In the genomic region with DNA sequence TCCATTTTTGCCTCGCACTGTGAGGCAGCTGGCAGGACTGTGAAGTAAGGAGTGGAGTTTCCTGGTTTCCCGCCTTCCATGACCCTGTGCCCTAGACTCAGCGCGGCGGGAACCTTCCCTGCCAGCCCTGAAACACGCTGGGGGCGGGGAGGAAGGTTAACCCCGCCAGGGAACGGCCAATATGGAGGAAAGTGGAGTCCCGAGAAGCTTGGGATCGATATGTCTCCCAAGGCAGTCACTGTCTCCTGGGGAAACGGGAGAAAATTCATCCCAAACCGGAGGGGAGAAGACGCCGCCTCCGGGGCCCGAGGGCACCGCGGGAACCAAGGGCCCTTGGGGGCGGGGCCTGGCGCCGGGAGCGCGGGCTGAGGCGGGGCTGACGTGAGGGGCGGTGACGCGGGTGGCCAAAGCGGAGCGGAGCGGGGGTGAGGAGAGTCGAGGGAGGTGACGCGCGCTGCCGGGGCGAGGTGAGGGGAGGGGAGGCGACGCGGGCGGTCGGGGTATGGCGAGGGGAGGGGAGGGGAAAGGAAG, we compare ENCODE assay signal across 1 cellular context.
TF ChIP-seq lines count a peak whose summit lies in the region.

A gene with protein sequence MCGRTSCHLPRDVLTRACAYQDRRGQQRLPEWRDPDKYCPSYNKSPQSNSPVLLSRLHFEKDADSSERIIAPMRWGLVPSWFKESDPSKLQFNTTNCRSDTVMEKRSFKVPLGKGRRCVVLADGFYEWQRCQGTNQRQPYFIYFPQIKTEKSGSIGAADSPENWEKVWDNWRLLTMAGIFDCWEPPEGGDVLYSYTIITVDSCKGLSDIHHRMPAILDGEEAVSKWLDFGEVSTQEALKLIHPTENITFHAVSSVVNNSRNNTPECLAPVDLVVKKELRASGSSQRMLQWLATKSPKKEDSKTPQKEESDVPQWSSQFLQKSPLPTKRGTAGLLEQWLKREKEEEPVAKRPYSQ (plus strand): TSS at position 432 of the 531 bp plus-strand sequence. CDS start 863 bp downstream, outside the sequence.

TF ChIP-seq in HepG2, 621 proteins besides CTCF, POLR2A, EP300 and RAD21 (continued from another document and continues in another):
- TF ChIP-seq, protein P1, sequence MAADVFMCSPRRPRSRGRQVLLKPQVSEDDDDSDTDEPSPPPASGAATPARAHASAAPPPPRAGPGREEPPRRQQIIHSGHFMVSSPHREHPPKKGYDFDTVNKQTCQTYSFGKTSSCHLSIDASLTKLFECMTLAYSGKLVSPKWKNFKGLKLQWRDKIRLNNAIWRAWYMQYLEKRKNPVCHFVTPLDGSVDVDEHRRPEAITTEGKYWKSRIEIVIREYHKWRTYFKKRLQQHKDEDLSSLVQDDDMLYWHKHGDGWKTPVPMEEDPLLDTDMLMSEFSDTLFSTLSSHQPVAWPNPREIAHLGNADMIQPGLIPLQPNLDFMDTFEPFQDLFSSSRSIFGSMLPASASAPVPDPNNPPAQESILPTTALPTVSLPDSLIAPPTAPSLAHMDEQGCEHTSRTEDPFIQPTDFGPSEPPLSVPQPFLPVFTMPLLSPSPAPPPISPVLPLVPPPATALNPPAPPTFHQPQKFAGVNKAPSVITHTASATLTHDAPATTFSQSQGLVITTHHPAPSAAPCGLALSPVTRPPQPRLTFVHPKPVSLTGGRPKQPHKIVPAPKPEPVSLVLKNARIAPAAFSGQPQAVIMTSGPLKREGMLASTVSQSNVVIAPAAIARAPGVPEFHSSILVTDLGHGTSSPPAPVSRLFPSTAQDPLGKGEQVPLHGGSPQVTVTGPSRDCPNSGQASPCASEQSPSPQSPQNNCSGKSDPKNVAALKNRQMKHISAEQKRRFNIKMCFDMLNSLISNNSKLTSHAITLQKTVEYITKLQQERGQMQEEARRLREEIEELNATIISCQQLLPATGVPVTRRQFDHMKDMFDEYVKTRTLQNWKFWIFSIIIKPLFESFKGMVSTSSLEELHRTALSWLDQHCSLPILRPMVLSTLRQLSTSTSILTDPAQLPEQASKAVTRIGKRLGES (CRISPR knock-in tag; IDR thresholded peaks at IDR 0.05; ENCODE audit: borderline replicate concordance): no peak
- no peak for TF ChIP-seq ELF4 (CRISPR knock-in tag; IDR thresholded peaks at IDR 0.05; ENCODE audit: borderline replicate concordance)
- TF ChIP-seq REL (CRISPR knock-in tag; conservative IDR thresholded peaks at IDR 0.05): no peak
- TF ChIP-seq, protein P2, sequence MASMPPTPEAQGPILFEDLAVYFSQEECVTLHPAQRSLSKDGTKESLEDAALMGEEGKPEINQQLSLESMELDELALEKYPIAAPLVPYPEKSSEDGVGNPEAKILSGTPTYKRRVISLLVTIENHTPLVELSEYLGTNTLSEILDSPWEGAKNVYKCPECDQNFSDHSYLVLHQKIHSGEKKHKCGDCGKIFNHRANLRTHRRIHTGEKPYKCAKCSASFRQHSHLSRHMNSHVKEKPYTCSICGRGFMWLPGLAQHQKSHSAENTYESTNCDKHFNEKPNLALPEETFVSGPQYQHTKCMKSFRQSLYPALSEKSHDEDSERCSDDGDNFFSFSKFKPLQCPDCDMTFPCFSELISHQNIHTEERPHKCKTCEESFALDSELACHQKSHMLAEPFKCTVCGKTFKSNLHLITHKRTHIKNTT (CRISPR knock-in tag; IDR thresholded peaks at IDR 0.05): no peak
- 0 out of 2 replicates have a peak, but pooled peaks have one; percentile 31 for TF ChIP-seq ZNF607 (CRISPR knock-in tag; IDR thresholded peaks at IDR 0.05; ENCODE audit: borderline replicate concordance)
- TF ChIP-seq ZFP62 (CRISPR knock-in tag; IDR thresholded peaks at IDR 0.05): no peak
- TF ChIP-seq PITX1 (CRISPR knock-in tag; IDR thresholded peaks at IDR 0.05): 0 out of 2 replicates have a peak, but pooled peaks have one; percentile 37
- TF ChIP-seq, protein P3, sequence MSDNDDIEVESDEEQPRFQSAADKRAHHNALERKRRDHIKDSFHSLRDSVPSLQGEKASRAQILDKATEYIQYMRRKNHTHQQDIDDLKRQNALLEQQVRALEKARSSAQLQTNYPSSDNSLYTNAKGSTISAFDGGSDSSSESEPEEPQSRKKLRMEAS (IDR thresholded peaks at IDR 0.05): peak; percentile 70
- TF ChIP-seq ASH2L (IDR thresholded peaks at IDR 0.05; ENCODE audit: insufficient read length, low read depth, low read length): no peak
- peak; percentile 88 for TF ChIP-seq POLR2AphosphoS2 (IDR thresholded peaks at IDR 0.05; ENCODE audit: low read depth, low read length)
- peak; percentile 50 for TF ChIP-seq HNRNPH1 (optimal IDR thresholded peaks at IDR 0.05; ENCODE audit: low read depth, low read length)
- TF ChIP-seq SP5 (CRISPR knock-in tag; IDR thresholded peaks at IDR 0.05; ENCODE audit: borderline replicate concordance, low read depth): peak; percentile 59
- peak; percentile 74 for TF ChIP-seq ZNF501 (CRISPR knock-in tag; IDR thresholded peaks at IDR 0.05)
- no peak for TF ChIP-seq ZBTB3 (CRISPR knock-in tag; IDR thresholded peaks at IDR 0.05; ENCODE audit: borderline replicate concordance, low read depth)
- TF ChIP-seq, protein P4, sequence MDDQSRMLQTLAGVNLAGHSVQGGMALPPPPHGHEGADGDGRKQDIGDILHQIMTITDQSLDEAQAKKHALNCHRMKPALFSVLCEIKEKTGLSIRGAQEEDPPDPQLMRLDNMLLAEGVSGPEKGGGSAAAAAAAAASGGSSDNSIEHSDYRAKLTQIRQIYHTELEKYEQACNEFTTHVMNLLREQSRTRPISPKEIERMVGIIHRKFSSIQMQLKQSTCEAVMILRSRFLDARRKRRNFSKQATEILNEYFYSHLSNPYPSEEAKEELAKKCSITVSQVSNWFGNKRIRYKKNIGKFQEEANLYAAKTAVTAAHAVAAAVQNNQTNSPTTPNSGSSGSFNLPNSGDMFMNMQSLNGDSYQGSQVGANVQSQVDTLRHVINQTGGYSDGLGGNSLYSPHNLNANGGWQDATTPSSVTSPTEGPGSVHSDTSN (CRISPR knock-in tag; IDR thresholded peaks at IDR 0.05; ENCODE audit: borderline replicate concordance): no peak
- no peak for TF ChIP-seq ZFP1 (CRISPR knock-in tag; IDR thresholded peaks at IDR 0.05)
- TF ChIP-seq ZNF879 (CRISPR knock-in tag; IDR thresholded peaks at IDR 0.05): no peak
- no peak for TF ChIP-seq LCORL (IDR thresholded peaks at IDR 0.05)
- TF ChIP-seq LCORL (CRISPR knock-in tag; IDR thresholded peaks at IDR 0.05): 0 out of 2 replicates have a peak, but pooled peaks have one; percentile 30
- no peak for TF ChIP-seq GPN1 (CRISPR knock-in tag; IDR thresholded peaks at IDR 0.05; ENCODE audit: borderline replicate concordance)
- TF ChIP-seq ZNF550 (CRISPR knock-in tag; IDR thresholded peaks at IDR 0.05; ENCODE audit: borderline replicate concordance): 0 out of 2 replicates have a peak, but pooled peaks have one; percentile 50
- TF ChIP-seq, protein P5, sequence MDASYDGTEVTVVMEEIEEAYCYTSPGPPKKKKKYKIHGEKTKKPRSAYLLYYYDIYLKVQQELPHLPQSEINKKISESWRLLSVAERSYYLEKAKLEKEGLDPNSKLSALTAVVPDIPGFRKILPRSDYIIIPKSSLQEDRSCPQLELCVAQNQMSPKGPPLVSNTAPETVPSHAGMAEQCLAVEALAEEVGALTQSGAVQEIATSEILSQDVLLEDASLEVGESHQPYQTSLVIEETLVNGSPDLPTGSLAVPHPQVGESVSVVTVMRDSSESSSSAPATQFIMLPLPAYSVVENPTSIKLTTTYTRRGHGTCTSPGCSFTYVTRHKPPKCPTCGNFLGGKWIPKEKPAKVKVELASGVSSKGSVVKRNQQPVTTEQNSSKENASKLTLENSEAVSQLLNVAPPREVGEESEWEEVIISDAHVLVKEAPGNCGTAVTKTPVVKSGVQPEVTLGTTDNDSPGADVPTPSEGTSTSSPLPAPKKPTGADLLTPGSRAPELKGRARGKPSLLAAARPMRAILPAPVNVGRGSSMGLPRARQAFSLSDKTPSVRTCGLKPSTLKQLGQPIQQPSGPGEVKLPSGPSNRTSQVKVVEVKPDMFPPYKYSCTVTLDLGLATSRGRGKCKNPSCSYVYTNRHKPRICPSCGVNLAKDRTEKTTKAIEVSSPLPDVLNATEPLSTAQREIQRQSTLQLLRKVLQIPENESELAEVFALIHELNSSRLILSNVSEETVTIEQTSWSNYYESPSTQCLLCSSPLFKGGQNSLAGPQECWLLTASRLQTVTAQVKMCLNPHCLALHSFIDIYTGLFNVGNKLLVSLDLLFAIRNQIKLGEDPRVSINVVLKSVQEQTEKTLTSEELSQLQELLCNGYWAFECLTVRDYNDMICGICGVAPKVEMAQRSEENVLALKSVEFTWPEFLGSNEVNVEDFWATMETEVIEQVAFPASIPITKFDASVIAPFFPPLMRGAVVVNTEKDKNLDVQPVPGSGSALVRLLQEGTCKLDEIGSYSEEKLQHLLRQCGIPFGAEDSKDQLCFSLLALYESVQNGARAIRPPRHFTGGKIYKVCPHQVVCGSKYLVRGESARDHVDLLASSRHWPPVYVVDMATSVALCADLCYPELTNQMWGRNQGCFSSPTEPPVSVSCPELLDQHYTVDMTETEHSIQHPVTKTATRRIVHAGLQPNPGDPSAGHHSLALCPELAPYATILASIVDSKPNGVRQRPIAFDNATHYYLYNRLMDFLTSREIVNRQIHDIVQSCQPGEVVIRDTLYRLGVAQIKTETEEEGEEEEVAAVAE (CRISPR knock-in tag; IDR thresholded peaks at IDR 0.05; ENCODE audit: borderline replicate concordance): no peak; the same call in 1 of the 2 replicates
- 0 out of 2 replicates have a peak, but pooled peaks have one; percentile 42 for TF ChIP-seq HIVEP1 (CRISPR knock-in tag; IDR thresholded peaks at IDR 0.05)
- no peak for TF ChIP-seq ATM (IDR thresholded peaks at IDR 0.05; ENCODE audit: borderline replicate concordance)
- no peak for TF ChIP-seq ZNF138 (CRISPR knock-in tag; IDR thresholded peaks at IDR 0.05; ENCODE audit: low read depth)
- no peak for TF ChIP-seq CHCHD3 (CRISPR knock-in tag; IDR thresholded peaks at IDR 0.05)
- no peak for TF ChIP-seq ZBTB42 (CRISPR knock-in tag; IDR thresholded peaks at IDR 0.05)
- TF ChIP-seq ZNF33B (CRISPR knock-in tag; IDR thresholded peaks at IDR 0.05): no peak
- no peak for TF ChIP-seq ZBTB7A (CRISPR knock-in tag; IDR thresholded peaks at IDR 0.05)
- TF ChIP-seq, protein P6, sequence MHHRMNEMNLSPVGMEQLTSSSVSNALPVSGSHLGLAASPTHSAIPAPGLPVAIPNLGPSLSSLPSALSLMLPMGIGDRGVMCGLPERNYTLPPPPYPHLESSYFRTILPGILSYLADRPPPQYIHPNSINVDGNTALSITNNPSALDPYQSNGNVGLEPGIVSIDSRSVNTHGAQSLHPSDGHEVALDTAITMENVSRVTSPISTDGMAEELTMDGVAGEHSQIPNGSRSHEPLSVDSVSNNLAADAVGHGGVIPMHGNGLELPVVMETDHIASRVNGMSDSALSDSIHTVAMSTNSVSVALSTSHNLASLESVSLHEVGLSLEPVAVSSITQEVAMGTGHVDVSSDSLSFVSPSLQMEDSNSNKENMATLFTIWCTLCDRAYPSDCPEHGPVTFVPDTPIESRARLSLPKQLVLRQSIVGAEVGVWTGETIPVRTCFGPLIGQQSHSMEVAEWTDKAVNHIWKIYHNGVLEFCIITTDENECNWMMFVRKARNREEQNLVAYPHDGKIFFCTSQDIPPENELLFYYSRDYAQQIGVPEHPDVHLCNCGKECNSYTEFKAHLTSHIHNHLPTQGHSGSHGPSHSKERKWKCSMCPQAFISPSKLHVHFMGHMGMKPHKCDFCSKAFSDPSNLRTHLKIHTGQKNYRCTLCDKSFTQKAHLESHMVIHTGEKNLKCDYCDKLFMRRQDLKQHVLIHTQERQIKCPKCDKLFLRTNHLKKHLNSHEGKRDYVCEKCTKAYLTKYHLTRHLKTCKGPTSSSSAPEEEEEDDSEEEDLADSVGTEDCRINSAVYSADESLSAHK (CRISPR knock-in tag; IDR thresholded peaks at IDR 0.05; ENCODE audit: borderline replicate concordance): no peak; the same call in 1 of the 2 replicates
- TF ChIP-seq SRSF9 (IDR thresholded peaks at IDR 0.05; ENCODE audit: borderline replicate concordance, insufficient read depth, low read depth, low read length, poor library complexity, severe bottlenecking): no peak
- TF ChIP-seq ARNT2 (CRISPR knock-in tag; IDR thresholded peaks at IDR 0.05; ENCODE audit: low read depth): no peak
- TF ChIP-seq ZNF337 (CRISPR knock-in tag; IDR thresholded peaks at IDR 0.05; ENCODE audit: borderline replicate concordance, low read depth): no peak
- TF ChIP-seq TBP (CRISPR knock-in tag; IDR thresholded peaks at IDR 0.05): no peak
- TF ChIP-seq, protein P7, sequence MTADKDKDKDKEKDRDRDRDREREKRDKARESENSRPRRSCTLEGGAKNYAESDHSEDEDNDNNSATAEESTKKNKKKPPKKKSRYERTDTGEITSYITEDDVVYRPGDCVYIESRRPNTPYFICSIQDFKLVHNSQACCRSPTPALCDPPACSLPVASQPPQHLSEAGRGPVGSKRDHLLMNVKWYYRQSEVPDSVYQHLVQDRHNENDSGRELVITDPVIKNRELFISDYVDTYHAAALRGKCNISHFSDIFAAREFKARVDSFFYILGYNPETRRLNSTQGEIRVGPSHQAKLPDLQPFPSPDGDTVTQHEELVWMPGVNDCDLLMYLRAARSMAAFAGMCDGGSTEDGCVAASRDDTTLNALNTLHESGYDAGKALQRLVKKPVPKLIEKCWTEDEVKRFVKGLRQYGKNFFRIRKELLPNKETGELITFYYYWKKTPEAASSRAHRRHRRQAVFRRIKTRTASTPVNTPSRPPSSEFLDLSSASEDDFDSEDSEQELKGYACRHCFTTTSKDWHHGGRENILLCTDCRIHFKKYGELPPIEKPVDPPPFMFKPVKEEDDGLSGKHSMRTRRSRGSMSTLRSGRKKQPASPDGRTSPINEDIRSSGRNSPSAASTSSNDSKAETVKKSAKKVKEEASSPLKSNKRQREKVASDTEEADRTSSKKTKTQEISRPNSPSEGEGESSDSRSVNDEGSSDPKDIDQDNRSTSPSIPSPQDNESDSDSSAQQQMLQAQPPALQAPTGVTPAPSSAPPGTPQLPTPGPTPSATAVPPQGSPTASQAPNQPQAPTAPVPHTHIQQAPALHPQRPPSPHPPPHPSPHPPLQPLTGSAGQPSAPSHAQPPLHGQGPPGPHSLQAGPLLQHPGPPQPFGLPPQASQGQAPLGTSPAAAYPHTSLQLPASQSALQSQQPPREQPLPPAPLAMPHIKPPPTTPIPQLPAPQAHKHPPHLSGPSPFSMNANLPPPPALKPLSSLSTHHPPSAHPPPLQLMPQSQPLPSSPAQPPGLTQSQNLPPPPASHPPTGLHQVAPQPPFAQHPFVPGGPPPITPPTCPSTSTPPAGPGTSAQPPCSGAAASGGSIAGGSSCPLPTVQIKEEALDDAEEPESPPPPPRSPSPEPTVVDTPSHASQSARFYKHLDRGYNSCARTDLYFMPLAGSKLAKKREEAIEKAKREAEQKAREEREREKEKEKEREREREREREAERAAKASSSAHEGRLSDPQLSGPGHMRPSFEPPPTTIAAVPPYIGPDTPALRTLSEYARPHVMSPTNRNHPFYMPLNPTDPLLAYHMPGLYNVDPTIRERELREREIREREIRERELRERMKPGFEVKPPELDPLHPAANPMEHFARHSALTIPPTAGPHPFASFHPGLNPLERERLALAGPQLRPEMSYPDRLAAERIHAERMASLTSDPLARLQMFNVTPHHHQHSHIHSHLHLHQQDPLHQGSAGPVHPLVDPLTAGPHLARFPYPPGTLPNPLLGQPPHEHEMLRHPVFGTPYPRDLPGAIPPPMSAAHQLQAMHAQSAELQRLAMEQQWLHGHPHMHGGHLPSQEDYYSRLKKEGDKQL (CRISPR knock-in tag; IDR thresholded peaks at IDR 0.05; ENCODE audit: low read depth): no peak
- no peak for TF ChIP-seq ZNF496 (CRISPR knock-in tag; IDR thresholded peaks at IDR 0.05; ENCODE audit: insufficient replicate concordance)
- TF ChIP-seq ESRRA (CRISPR knock-in tag; IDR thresholded peaks at IDR 0.05; ENCODE audit: low read depth): 0 out of 2 replicates have a peak, but pooled peaks have one; percentile 41
